Comparison of ENCODE assay signal across 13 cellular contexts in genomic region chr16:27769561-27770222, GRCh38.
DNase-seq lines count a peak whose midpoint lies in the region; TF ChIP-seq lines count a peak whose summit lies in the region.
"Had no signal": no experiment of that assay in that cellular context is flagged by ENCODE, and none has a peak within 500 bp of the region (broad histone marks: within the 10 kb centered on the region; RNA-seq: fewer than 3 reads in every experiment).

No MANE protein-coding gene starts in this region.

- dilution Hi-C loops in mammary epithelial cell (cut with HindIII; ENCODE audit: low sequenced_read_pairs) = loop anchor here (10.0 kb wide), 1 partner anchor 215 kb away; no protein-coding TSS in a partner anchor

- no peaks in the 10 kb centered on the region for H3K27me3 ChIP-seq in mammary epithelial cell (ENCODE audit: insufficient read depth, low read length)

- in situ Hi-C loops in mammary epithelial cell (cut with MboI; ENCODE audit: low sequenced_read_pairs in 2 of 2) = no loop called here

- intact Hi-C loops in mammary epithelial cell (cut with micrococcal nuclease) = no loop called here

- H4K20me1 ChIP-seq in mammary epithelial cell (ENCODE audit: insufficient read depth, low read length) = no peaks in the 10 kb centered on the region

- H2AFZ ChIP-seq in mammary epithelial cell (ENCODE audit: low read depth, low read length) = peak overlapping the region; percentile 80

- no peak; the same call in none of the 2 replicates for TF ChIP-seq RAD21 in Ishikawa (IDR thresholded peaks at IDR 0.05; ENCODE audit: low read depth)

- H3K9me3 ChIP-seq in mammary epithelial cell (replicated peaks; ENCODE audit: insufficient read depth, low read length) = no peaks in the 10 kb centered on the region

- BruUV-seq in mammary epithelial cell (replicated peaks; lab: Mats Ljungman, UMichigan) = no TSS peak

- CTCF ChIA-PET in mammary epithelial cell (lab: Charles Lee; ENCODE audit: low non-redundant PET) = interaction anchor here (0.5 to 0.6 kb wide), 2 partner anchors 11 to 305 kb away, joined by 3 to 4 read pairs; no protein-coding TSS in a partner anchor

- 15% methylated on average over 25 of the region's 27 CpGs for WGBS in mammary epithelial cell (ENCODE audit: low coverage, missing lambda C conversion rate)

- DNase-seq in AG09309 (ENCODE audit: low read depth) (peak; percentile 17), mammary epithelial cell (peak; percentile 71), myocyte (ENCODE audit: low read depth) (peak; percentile 16), MV-4-11 (lab: John Stamatoyannopoulos, UW) (no peak), NCI-H2081 treated with DMSO at 0.1 percent for 48 hours (lab: John Stamatoyannopoulos, UW) (no peak), globus pallidus (ENCODE audit: low spot score) (no peak)
- no peak for DNase-seq in activated naive CD4-positive, alpha-beta T cell (lab: John Stamatoyannopoulos, UW)
- DNase-seq: activated T-cell treated with anti-CD3 and anti-CD28 coated beads, Interleukin-2, amount 50 U/mL, for 1 hour; CD4-positive, alpha-beta memory T cell; left colon; NCI-H1048; NK-92 treated with Interleukin-12 subunit alpha and Interleukin-12 subunit beta, amount 100 ng/mL, for 24 hours had no signal

- H3K4me2 ChIP-seq in mammary epithelial cell (ENCODE audit: insufficient read depth, low read depth, low read length) = peak overlapping the region; percentile 77

- peak; percentile 96 for TF ChIP-seq EP300 in Ishikawa (IDR thresholded peaks at IDR 0.05; ENCODE audit: borderline replicate concordance)

- H3K4me3 ChIP-seq in AG09309 (ENCODE audit: control insufficient read depth, low read depth, low read length) (no peak overlapping the region), mammary epithelial cell (replicated peaks in 1 of 3; ENCODE audit: insufficient read depth in 1 of 3, low read depth in 2 of 3, low read length in 3 of 3) (no peak overlapping the region)

- TF ChIP-seq CTCF in AG09309 (IDR thresholded peaks at IDR 0.05; ENCODE audit: control insufficient read depth, insufficient read depth, low read depth, low read length, missing control alignments) (no peak), mammary epithelial cell (conservative IDR thresholded peaks at IDR 0.05 in 1 of 2, IDR thresholded peaks at IDR 0.05 in 1 of 2; ENCODE audit: extremely low read depth in 1 of 2, insufficient read depth in 1 of 2, low read depth in 1 of 2, low read length in 2 of 2) (peak in 1 of 2 donors; percentile 7)

- no peak overlapping the region for H3K9ac ChIP-seq in mammary epithelial cell (ENCODE audit: insufficient read depth, low read length)

- H3K79me2 ChIP-seq in mammary epithelial cell (ENCODE audit: insufficient read depth, low read length) = no peaks in the 10 kb centered on the region

- peaks cover 20% of the 10 kb centered on the region for H3K4me1 ChIP-seq in mammary epithelial cell (ENCODE audit: insufficient read depth, low read length)

- H3K27ac ChIP-seq in mammary epithelial cell (ENCODE audit: insufficient read depth, low read depth, low read length) = peak overlapping the region; percentile 12

- no peaks in the 10 kb centered on the region for H3K36me3 ChIP-seq in mammary epithelial cell (ENCODE audit: insufficient read depth, low read length)

TF ChIP-seq in Ishikawa, 13 proteins besides CTCF, POLR2A, EP300 and RAD21:
- peak; percentile 97 for TF ChIP-seq TCF12 (IDR thresholded peaks at IDR 0.05; ENCODE audit: low read depth)
- TF ChIP-seq FOXM1 (IDR thresholded peaks at IDR 0.05; ENCODE audit: borderline replicate concordance, low read depth) = peak; percentile 93
- peak; percentile 97 for TF ChIP-seq TEAD4 (IDR thresholded peaks at IDR 0.05)
- TF ChIP-seq YY1 (IDR thresholded peaks at IDR 0.05; ENCODE audit: low read depth) = no peak
- no peak for TF ChIP-seq TAF1 (IDR thresholded peaks at IDR 0.05; ENCODE audit: low read depth)
- TF ChIP-seq EGR1 (IDR thresholded peaks at IDR 0.05) = peak; percentile 21; the same call in 1 of the 2 replicates
- TF ChIP-seq MAX (IDR thresholded peaks at IDR 0.05) = peak; percentile 74
- peak; percentile 90 for TF ChIP-seq ZBTB7A (IDR thresholded peaks at IDR 0.05; ENCODE audit: low read depth)
- peak; percentile 88 for TF ChIP-seq USF1 (IDR thresholded peaks at IDR 0.05)
- no peak for TF ChIP-seq CREB1 (IDR thresholded peaks at IDR 0.05; ENCODE audit: low read depth)
- TF ChIP-seq CEBPB (IDR thresholded peaks at IDR 0.05) = peak; percentile 54; the same call in 1 of the 2 replicates
- TF ChIP-seq NFIC (IDR thresholded peaks at IDR 0.05) = peak; percentile 95
- TF ChIP-seq REST (IDR thresholded peaks at IDR 0.05; ENCODE audit: low read depth) = no peak

Comparison
In these comparisons a context has a peak if more than half of its experiments do, and no peak if none do; other contexts are left out.
1. DNase-seq: peak in AG09309 (single experiment), mammary epithelial cell (single experiment) and myocyte (single experiment); none in MV-4-11 (single experiment), activated naive CD4-positive, alpha-beta T cell (0 of 4), NCI-H2081 treated with DMSO at 0.1 percent for 48 hours (single experiment) and globus pallidus (single experiment).